ENCODE assay signal across 27 cellular contexts in genomic region chr1:78762113-78762512, GRCh38.
DNase-seq lines count a peak whose midpoint lies in the region; ATAC-seq, FAIRE-seq and TF ChIP-seq lines count a peak whose summit lies in the region.
"Had no signal": no experiment of that assay in that cellular context is flagged by ENCODE, and none has a peak within 500 bp of the region (broad histone marks: within the 10 kb centered on the region; RNA-seq: fewer than 3 reads in every experiment).

No MANE protein-coding gene starts in this region.

- POLR2A ChIA-PET in HepG2 (lab: Yijun Ruan, JAX), result no interaction called here
- POLR2A ChIA-PET in PC-9 (lab: Charles Lee; ENCODE audit: unreplicated experiment), result no interaction called here

- H3K4me3 ChIP-seq in HepG2 (replicated peaks in 1 of 3; ENCODE audit: insufficient read depth in 1 of 3, low read depth in 2 of 3, low read length in 3 of 3), result no peak overlapping the region
- no peak overlapping the region for H3K4me3 ChIP-seq in right lobe of liver
- no peak overlapping the region for H3K4me3 ChIP-seq in PC-9
- H3K4me3 ChIP-seq in osteoblast (ENCODE audit: insufficient read depth, low read length), result no peak overlapping the region
- H3K4me3 ChIP-seq: BLaER1, GM12878 had no signal

- TF ChIP-seq EP300 in HepG2 (IDR thresholded peaks at IDR 0.05; ENCODE audit: low read depth in 2 of 2, low read length in 2 of 2) (no peak), HepG2 (CRISPR knock-in tag; IDR thresholded peaks at IDR 0.05; ENCODE audit: borderline replicate concordance) (no peak)

- no peaks in the 10 kb centered on the region for H3K4me1 ChIP-seq in HepG2 (ENCODE audit: insufficient read depth, low read length)
- H3K4me1 ChIP-seq in right lobe of liver, result no peaks in the 10 kb centered on the region
- H3K4me1 ChIP-seq in PC-9 (replicated peaks; ENCODE audit: insufficient read depth), result no peaks in the 10 kb centered on the region
- H3K4me1 ChIP-seq in osteoblast (ENCODE audit: insufficient read depth, low read length), result peaks cover 7% of the 10 kb centered on the region
- H3K4me1 ChIP-seq: BE2C, BLaER1 had no signal

- CTCF ChIA-PET in HepG2 (lab: Yijun Ruan, JAX; ENCODE audit: low intra/inter-chr PET ratio, low total read pairs) (no interaction called here), PC-9 (lab: Charles Lee) (no interaction called here)

- no peaks in the 10 kb centered on the region for H4K20me1 ChIP-seq in HepG2 (ENCODE audit: insufficient read depth, low read length)
- no peaks in the 10 kb centered on the region for H4K20me1 ChIP-seq in PC-9 (ENCODE audit: insufficient read depth)
- no peaks in the 10 kb centered on the region for H4K20me1 ChIP-seq in osteoblast (ENCODE audit: insufficient read depth, low read length)
- H4K20me1 ChIP-seq: BLaER1 had no signal

- H3K36me3 ChIP-seq in HepG2 (replicated peaks in 1 of 2; ENCODE audit: control insufficient read depth in 1 of 2, insufficient read depth in 2 of 2, low read length in 2 of 2) (no peaks in the 10 kb centered on the region), right lobe of liver (no peaks in the 10 kb centered on the region), PC-9 (ENCODE audit: low read depth) (no peaks in the 10 kb centered on the region), osteoblast (ENCODE audit: insufficient read depth, low read length) (no peaks in the 10 kb centered on the region)
- H3K36me3 ChIP-seq: BE2C, BLaER1 had no signal

- H3K27me3 ChIP-seq in HepG2 (ENCODE audit: control insufficient read depth in 1 of 2, insufficient read depth in 2 of 2, low read length in 2 of 2), result no peaks in the 10 kb centered on the region
- no peaks in the 10 kb centered on the region for H3K27me3 ChIP-seq in right lobe of liver
- H3K27me3 ChIP-seq in PC-9 (ENCODE audit: insufficient read depth, low read depth), result no peaks in the 10 kb centered on the region
- H3K27me3 ChIP-seq in osteoblast (ENCODE audit: insufficient read depth, low read length), result no peaks in the 10 kb centered on the region
- H3K27me3 ChIP-seq: BE2C, BLaER1 had no signal

- no peaks in the 10 kb centered on the region for H3K9me2 ChIP-seq in PC-9 (ENCODE audit: insufficient read depth)

- no peaks in the 10 kb centered on the region for H3K79me2 ChIP-seq in HepG2 (ENCODE audit: insufficient read depth, low read length)
- no peaks in the 10 kb centered on the region for H3K79me2 ChIP-seq in PC-9 (ENCODE audit: low read depth)
- H3K79me2 ChIP-seq in osteoblast (ENCODE audit: insufficient read depth, low read length), result no peaks in the 10 kb centered on the region

- DNase-seq in HepG2 (ENCODE audit: low spot score), result no peak
- no peak for DNase-seq in right lobe of liver
- DNase-seq in NCI-H1048 (lab: John Stamatoyannopoulos, UW), result peak; percentile 57
- DNase-seq in PC-9, result no peak
- peak; percentile 9 for DNase-seq in osteoblast (ENCODE audit: insufficient read length, low spot score, missing footprints)
- no peak for DNase-seq in activated naive CD4-positive, alpha-beta T cell (lab: John Stamatoyannopoulos, UW)
- DNase-seq: ACHN; BE2C; C1 segment of cervical spinal cord; CD4-positive, alpha-beta memory T cell; CD4-positive, CD25-positive, alpha-beta regulatory T cell; CD8-positive, alpha-beta memory T cell; COR-L47; DMS 273 treated with DMSO at 0.1 percent for 48 hours; DMS153; DMS53; DMS79; DND-41; EL; GDM1 had no signal

- no peak for TF ChIP-seq CTCF in HepG2 (CRISPR knock-in tag; IDR thresholded peaks at IDR 0.05)
- no peak for TF ChIP-seq CTCF in right lobe of liver (IDR thresholded peaks at IDR 0.05)
- TF ChIP-seq CTCF in PC-9 (conservative IDR thresholded peaks at IDR 0.05), result no peak
- no peak for TF ChIP-seq CTCF in osteoblast (IDR thresholded peaks at IDR 0.05; ENCODE audit: extremely low read depth, low read depth, low read length)

- WGBS in HepG2 (ENCODE audit: low lambda C conversion rate), result 42% methylated on average over 4 of the region's 4 CpGs
- WGBS in right lobe of liver (ENCODE audit: insufficient coverage, low coverage, low lambda C conversion rate, missing lambda C conversion rate), result 71% methylated on average over 4 of the region's 4 CpGs

- intact Hi-C loops in HepG2 (cut with micrococcal nuclease; ENCODE audit: unreplicated experiment), result no loop called here
- intact Hi-C loops in right lobe of liver (cut with DNase I), result no loop called here
- intact Hi-C loops in PC-9 (cut with micrococcal nuclease; ENCODE audit: unreplicated experiment), result no loop called here

- H3F3A ChIP-seq in PC-9 (ENCODE audit: insufficient read depth, low read depth), result no peaks in the 10 kb centered on the region

- no peak overlapping the region for H2AFZ ChIP-seq in HepG2 (ENCODE audit: low read length)
- 0 out of 2 replicates have a peak overlapping the region, but pooled peaks have one; percentile 7 for H2AFZ ChIP-seq in PC-9
- no peak overlapping the region for H2AFZ ChIP-seq in osteoblast (ENCODE audit: low read length)

- in situ Hi-C loops in HepG2 (cut with HindIII; ENCODE audit: extremely low pct_ligation_motif_present, low pct_unique_long_range_greater_than_20kb), result no loop called here

- ATAC-seq in HepG2, result no peak
- no peak for ATAC-seq in right lobe of liver
- no peak for ATAC-seq in HG02588 (IDR thresholded peaks at IDR 0.05; ENCODE audit: unreplicated experiment)
- ATAC-seq in HG03432 (IDR thresholded peaks at IDR 0.05; ENCODE audit: unreplicated experiment), result no peak
- ATAC-seq: GM12878 had no signal

- H3K9ac ChIP-seq in HepG2 (ENCODE audit: insufficient read depth, low read depth, low read length), result no peak overlapping the region
- H3K9ac ChIP-seq: BLaER1 had no signal

- H3K9me3 ChIP-seq in HepG2 (ENCODE audit: low read length), result peaks cover 54% of the 10 kb centered on the region
- H3K9me3 ChIP-seq in right lobe of liver, result no peaks in the 10 kb centered on the region
- H3K9me3 ChIP-seq in PC-9 (ENCODE audit: insufficient read depth, low read depth), result no peaks in the 10 kb centered on the region
- no peaks in the 10 kb centered on the region for H3K9me3 ChIP-seq in osteoblast (ENCODE audit: low read depth, low read length)
- H3K9me3 ChIP-seq: BE2C had no signal

- H3K4me2 ChIP-seq in HepG2 (ENCODE audit: low read depth, low read length) (no peak overlapping the region), PC-9 (no peak overlapping the region), osteoblast (ENCODE audit: insufficient read depth, low read length) (no peak overlapping the region)
- H3K4me2 ChIP-seq: BLaER1 had no signal

- TF ChIP-seq RAD21 in HepG2 (CRISPR knock-in tag; IDR thresholded peaks at IDR 0.05), result no peak

- H3K27ac ChIP-seq in HepG2 (ENCODE audit: extremely low read length, insufficient read depth, low read length) (no peak overlapping the region), right lobe of liver (no peak overlapping the region), PC-9 (no peak overlapping the region), osteoblast (ENCODE audit: low read depth, low read length) (no peak overlapping the region)
- H3K27ac ChIP-seq: 22Rv1, BLaER1 had no signal

- FAIRE-seq in HepG2 (lab: Jason Lieb, UNC), result no peak
- FAIRE-seq: GM12878, GM12892, GM19239 had no signal

- BruUV-seq in HepG2 (replicated peaks; lab: Mats Ljungman, UMichigan) (no TSS peak), PC-9 (replicated peaks; lab: Mats Ljungman, UMichigan) (no TSS peak)

- TF ChIP-seq POLR2A in HepG2 (IDR thresholded peaks at IDR 0.05; ENCODE audit: insufficient read depth in 1 of 2, low read depth in 2 of 2, low read length in 2 of 2), result no peak
- no peak for TF ChIP-seq POLR2A in right lobe of liver (IDR thresholded peaks at IDR 0.05)

TF ChIP-seq in HepG2, 621 proteins besides CTCF, POLR2A, EP300 and RAD21:
- TF ChIP-seq ZNF326 (CRISPR knock-in tag; IDR thresholded peaks at IDR 0.05; ENCODE audit: borderline replicate concordance), result no peak
- TF ChIP-seq GABPB1 (CRISPR knock-in tag; IDR thresholded peaks at IDR 0.05), result no peak
- peak; percentile 58 to 73 for TF ChIP-seq MAFK (conservative IDR thresholded peaks at IDR 0.05 in 1 of 2, IDR thresholded peaks at IDR 0.05 in 1 of 2; ENCODE audit: low read length in 2 of 2)
- TF ChIP-seq ZNF552 (CRISPR knock-in tag; IDR thresholded peaks at IDR 0.05; ENCODE audit: borderline replicate concordance), result no peak
- peak; percentile 52; the same call in 1 of the 2 replicates for TF ChIP-seq MAFF (IDR thresholded peaks at IDR 0.05; ENCODE audit: low read depth, low read length)

Comparison
In these comparisons a context has a peak if more than half of its experiments do, and no peak if none do; other contexts are left out.
1. DNase-seq: peak in NCI-H1048 (single experiment) and osteoblast (single experiment); none in HepG2 (single experiment), right lobe of liver (0 of 3), PC-9 (0 of 2) and activated naive CD4-positive, alpha-beta T cell (0 of 4).